In the genomic region with DNA sequence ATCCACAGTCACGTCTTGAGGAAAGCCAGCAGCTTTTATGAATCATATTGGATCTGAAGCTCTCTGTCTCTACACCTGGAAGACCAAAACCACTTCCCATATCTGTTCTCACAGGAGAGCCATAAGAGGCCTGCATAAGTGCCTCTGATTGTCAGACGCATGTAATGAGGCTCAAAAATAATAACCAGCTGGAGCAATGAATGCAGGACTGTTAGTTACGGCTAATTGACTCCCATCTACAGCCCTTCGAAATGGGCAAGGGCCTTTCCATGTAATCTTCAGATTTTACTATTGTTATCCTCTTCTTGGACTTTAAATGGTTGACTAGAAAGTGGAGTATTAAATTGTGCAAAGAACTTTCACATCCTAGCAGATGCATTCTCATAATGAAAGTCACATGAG, we compare ENCODE assay signal across 1 cellular context.
TF ChIP-seq lines count a peak whose summit lies in the region.

No MANE protein-coding gene starts in this region.

TF ChIP-seq in HEK293, 187 proteins besides CTCF, POLR2A, EP300 and RAD21 (continued from another document and continues in another):
- TF ChIP-seq, protein P1, sequence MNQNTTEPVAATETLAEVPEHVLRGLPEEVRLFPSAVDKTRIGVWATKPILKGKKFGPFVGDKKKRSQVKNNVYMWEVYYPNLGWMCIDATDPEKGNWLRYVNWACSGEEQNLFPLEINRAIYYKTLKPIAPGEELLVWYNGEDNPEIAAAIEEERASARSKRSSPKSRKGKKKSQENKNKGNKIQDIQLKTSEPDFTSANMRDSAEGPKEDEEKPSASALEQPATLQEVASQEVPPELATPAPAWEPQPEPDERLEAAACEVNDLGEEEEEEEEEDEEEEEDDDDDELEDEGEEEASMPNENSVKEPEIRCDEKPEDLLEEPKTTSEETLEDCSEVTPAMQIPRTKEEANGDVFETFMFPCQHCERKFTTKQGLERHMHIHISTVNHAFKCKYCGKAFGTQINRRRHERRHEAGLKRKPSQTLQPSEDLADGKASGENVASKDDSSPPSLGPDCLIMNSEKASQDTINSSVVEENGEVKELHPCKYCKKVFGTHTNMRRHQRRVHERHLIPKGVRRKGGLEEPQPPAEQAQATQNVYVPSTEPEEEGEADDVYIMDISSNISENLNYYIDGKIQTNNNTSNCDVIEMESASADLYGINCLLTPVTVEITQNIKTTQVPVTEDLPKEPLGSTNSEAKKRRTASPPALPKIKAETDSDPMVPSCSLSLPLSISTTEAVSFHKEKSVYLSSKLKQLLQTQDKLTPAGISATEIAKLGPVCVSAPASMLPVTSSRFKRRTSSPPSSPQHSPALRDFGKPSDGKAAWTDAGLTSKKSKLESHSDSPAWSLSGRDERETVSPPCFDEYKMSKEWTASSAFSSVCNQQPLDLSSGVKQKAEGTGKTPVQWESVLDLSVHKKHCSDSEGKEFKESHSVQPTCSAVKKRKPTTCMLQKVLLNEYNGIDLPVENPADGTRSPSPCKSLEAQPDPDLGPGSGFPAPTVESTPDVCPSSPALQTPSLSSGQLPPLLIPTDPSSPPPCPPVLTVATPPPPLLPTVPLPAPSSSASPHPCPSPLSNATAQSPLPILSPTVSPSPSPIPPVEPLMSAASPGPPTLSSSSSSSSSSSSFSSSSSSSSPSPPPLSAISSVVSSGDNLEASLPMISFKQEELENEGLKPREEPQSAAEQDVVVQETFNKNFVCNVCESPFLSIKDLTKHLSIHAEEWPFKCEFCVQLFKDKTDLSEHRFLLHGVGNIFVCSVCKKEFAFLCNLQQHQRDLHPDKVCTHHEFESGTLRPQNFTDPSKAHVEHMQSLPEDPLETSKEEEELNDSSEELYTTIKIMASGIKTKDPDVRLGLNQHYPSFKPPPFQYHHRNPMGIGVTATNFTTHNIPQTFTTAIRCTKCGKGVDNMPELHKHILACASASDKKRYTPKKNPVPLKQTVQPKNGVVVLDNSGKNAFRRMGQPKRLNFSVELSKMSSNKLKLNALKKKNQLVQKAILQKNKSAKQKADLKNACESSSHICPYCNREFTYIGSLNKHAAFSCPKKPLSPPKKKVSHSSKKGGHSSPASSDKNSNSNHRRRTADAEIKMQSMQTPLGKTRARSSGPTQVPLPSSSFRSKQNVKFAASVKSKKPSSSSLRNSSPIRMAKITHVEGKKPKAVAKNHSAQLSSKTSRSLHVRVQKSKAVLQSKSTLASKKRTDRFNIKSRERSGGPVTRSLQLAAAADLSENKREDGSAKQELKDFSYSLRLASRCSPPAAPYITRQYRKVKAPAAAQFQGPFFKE (tag by site-specific recombination; IDR thresholded peaks at IDR 0.05; ENCODE audit: borderline replicate concordance) = no peak
- TF ChIP-seq ZNF623 (tag by site-specific recombination; IDR thresholded peaks at IDR 0.05) (no peak), ZNF433 (tag by site-specific recombination; IDR thresholded peaks at IDR 0.05; ENCODE audit: low read depth) (no peak), ZNF449 (tag by site-specific recombination; IDR thresholded peaks at IDR 0.05) (no peak), ZNF426 (tag by site-specific recombination; IDR thresholded peaks at IDR 0.05) (no peak), ZNF37A (tag by site-specific recombination; IDR thresholded peaks at IDR 0.05) (no peak), ZNF175 (tag by site-specific recombination; IDR thresholded peaks at IDR 0.05) (no peak), SP7 (tag by site-specific recombination; IDR thresholded peaks at IDR 0.05) (peak; percentile 50; the same call in 1 of the 2 replicates), YY1 (tag by site-specific recombination; IDR thresholded peaks at IDR 0.05) (0 out of 2 replicates have a peak, but pooled peaks have one; percentile 14), ZNF580 (tag by site-specific recombination; IDR thresholded peaks at IDR 0.05) (no peak), ZNF596 (tag by site-specific recombination; IDR thresholded peaks at IDR 0.05) (peak; percentile 42; the same call in 1 of the 2 replicates), INSM2 (tag by site-specific recombination; IDR thresholded peaks at IDR 0.05) (0 out of 2 replicates have a peak, but pooled peaks have one; percentile 19), ZFP37 (tag by site-specific recombination; IDR thresholded peaks at IDR 0.05) (no peak), ZNF184 (tag by site-specific recombination; IDR thresholded peaks at IDR 0.05) (peak; percentile 77; the same call in 1 of the 2 replicates), ZNF488 (tag by site-specific recombination; IDR thresholded peaks at IDR 0.05) (no peak), PRDM6 (tag by site-specific recombination; IDR thresholded peaks at IDR 0.05) (peak; percentile 47; the same call in 1 of the 2 replicates), ZSCAN30 (tag by site-specific recombination; IDR thresholded peaks at IDR 0.05) (0 out of 2 replicates have a peak, but pooled peaks have one; percentile 14), ZNF324 (tag by site-specific recombination; IDR thresholded peaks at IDR 0.05) (no peak), ZNF610 (tag by site-specific recombination; IDR thresholded peaks at IDR 0.05; ENCODE audit: borderline replicate concordance) (no peak), KLF10 (tag by site-specific recombination; IDR thresholded peaks at IDR 0.05) (0 out of 2 replicates have a peak, but pooled peaks have one; percentile 40), ZNF521 (tag by site-specific recombination; IDR thresholded peaks at IDR 0.05) (no peak), ZBTB8A (tag by site-specific recombination; IDR thresholded peaks at IDR 0.05) (peak; percentile 58; the same call in 1 of the 2 replicates), OVOL3 (tag by site-specific recombination; IDR thresholded peaks at IDR 0.05) (0 out of 2 replicates have a peak, but pooled peaks have one; percentile 36), ZEB2 (tag by site-specific recombination; IDR thresholded peaks at IDR 0.05) (peak; percentile 40; the same call in 1 of the 2 replicates), ZNF24 (tag by site-specific recombination; IDR thresholded peaks at IDR 0.05) (no peak), ZNF704 (tag by site-specific recombination; IDR thresholded peaks at IDR 0.05) (no peak)
- TF ChIP-seq, protein P2, sequence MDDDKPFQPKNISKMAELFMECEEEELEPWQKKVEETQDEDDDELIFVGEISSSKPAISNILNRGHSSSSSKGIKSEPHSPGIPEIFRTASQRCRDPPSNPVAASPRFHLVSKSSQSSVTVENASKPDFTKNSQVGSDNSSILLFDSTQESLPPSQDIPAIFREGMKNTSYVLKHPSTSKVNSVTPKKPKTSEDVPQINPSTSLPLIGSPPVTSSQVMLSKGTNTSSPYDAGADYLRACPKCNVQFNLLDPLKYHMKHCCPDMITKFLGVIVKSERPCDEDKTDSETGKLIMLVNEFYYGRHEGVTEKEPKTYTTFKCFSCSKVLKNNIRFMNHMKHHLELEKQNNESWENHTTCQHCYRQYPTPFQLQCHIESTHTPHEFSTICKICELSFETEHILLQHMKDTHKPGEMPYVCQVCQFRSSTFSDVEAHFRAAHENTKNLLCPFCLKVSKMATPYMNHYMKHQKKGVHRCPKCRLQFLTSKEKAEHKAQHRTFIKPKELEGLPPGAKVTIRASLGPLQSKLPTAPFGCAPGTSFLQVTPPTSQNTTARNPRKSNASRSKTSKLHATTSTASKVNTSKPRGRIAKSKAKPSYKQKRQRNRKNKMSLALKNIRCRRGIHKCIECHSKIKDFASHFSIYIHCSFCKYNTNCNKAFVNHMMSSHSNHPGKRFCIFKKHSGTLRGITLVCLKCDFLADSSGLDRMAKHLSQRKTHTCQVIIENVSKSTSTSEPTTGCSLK (tag by site-specific recombination; IDR thresholded peaks at IDR 0.05) = no peak
- TF ChIP-seq, protein P3, sequence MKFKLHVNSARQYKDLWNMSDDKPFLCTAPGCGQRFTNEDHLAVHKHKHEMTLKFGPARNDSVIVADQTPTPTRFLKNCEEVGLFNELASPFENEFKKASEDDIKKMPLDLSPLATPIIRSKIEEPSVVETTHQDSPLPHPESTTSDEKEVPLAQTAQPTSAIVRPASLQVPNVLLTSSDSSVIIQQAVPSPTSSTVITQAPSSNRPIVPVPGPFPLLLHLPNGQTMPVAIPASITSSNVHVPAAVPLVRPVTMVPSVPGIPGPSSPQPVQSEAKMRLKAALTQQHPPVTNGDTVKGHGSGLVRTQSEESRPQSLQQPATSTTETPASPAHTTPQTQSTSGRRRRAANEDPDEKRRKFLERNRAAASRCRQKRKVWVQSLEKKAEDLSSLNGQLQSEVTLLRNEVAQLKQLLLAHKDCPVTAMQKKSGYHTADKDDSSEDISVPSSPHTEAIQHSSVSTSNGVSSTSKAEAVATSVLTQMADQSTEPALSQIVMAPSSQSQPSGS (tag by site-specific recombination; IDR thresholded peaks at IDR 0.05; ENCODE audit: low read depth) = no peak
- TF ChIP-seq, protein P4, sequence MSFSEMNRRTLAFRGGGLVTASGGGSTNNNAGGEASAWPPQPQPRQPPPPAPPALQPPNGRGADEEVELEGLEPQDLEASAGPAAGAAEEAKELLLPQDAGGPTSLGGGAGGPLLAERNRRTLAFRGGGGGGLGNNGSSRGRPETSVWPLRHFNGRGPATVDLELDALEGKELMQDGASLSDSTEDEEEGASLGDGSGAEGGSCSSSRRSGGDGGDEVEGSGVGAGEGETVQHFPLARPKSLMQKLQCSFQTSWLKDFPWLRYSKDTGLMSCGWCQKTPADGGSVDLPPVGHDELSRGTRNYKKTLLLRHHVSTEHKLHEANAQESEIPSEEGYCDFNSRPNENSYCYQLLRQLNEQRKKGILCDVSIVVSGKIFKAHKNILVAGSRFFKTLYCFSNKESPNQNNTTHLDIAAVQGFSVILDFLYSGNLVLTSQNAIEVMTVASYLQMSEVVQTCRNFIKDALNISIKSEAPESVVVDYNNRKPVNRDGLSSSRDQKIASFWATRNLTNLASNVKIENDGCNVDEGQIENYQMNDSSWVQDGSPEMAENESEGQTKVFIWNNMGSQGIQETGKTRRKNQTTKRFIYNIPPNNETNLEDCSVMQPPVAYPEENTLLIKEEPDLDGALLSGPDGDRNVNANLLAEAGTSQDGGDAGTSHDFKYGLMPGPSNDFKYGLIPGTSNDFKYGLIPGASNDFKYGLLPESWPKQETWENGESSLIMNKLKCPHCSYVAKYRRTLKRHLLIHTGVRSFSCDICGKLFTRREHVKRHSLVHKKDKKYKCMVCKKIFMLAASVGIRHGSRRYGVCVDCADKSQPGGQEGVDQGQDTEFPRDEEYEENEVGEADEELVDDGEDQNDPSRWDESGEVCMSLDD (tag by site-specific recombination; IDR thresholded peaks at IDR 0.05) = no peak
- TF ChIP-seq, protein P5, sequence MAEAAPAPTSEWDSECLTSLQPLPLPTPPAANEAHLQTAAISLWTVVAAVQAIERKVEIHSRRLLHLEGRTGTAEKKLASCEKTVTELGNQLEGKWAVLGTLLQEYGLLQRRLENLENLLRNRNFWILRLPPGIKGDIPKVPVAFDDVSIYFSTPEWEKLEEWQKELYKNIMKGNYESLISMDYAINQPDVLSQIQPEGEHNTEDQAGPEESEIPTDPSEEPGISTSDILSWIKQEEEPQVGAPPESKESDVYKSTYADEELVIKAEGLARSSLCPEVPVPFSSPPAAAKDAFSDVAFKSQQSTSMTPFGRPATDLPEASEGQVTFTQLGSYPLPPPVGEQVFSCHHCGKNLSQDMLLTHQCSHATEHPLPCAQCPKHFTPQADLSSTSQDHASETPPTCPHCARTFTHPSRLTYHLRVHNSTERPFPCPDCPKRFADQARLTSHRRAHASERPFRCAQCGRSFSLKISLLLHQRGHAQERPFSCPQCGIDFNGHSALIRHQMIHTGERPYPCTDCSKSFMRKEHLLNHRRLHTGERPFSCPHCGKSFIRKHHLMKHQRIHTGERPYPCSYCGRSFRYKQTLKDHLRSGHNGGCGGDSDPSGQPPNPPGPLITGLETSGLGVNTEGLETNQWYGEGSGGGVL (tag by site-specific recombination; IDR thresholded peaks at IDR 0.05) = no peak
